8 cellular contexts compared by ENCODE assay signal in genomic region chr4:6658635-6659075, GRCh38. TPM values are rescaled to one million over a fixed set of nuclear protein-coding genes. Genes with fewer than 3 reads are reported as not detected.
A peak's percentile ranks its signal among the peaks of the same experiment; 100 is the strongest.
DNase-seq lines count a peak whose midpoint lies in the region; ATAC-seq and TF ChIP-seq lines count a peak whose summit lies in the region.

No MANE protein-coding gene starts in this region.

- WGBS in tibial nerve, 2 donors = 2 to 16% methylated on average over 26 to 49 of the region's 52 CpGs

- H3K9me3 Mint-ChIP-seq in natural killer cell treated with Interleukin-12 subunit alpha and Interleukin-12 subunit beta and Interleukin-15 and Interleukin-18, amount 100 ng/mL, for 72 hours = no peaks in the 10 kb centered on the region

- peak overlapping the region; percentile 52 for H3K4me3 Mint-ChIP-seq in natural killer cell treated with Interleukin-12 subunit alpha and Interleukin-12 subunit beta and Interleukin-15 and Interleukin-18, amount 100 ng/mL, for 72 hours

- H3K4me3 ChIP-seq in epithelial cell of proximal tubule (ENCODE audit: low read depth, low read length) = peak overlapping the region; percentile 44
- H3K4me3 ChIP-seq in tibial nerve = peak overlapping the region; percentile 31 to 55 (median 43)

- no peaks in the 10 kb centered on the region for H3K36me3 Mint-ChIP-seq in natural killer cell treated with Interleukin-12 subunit alpha and Interleukin-12 subunit beta and Interleukin-15 and Interleukin-18, amount 100 ng/mL, for 72 hours

- peaks cover 0 to 16% (median 5%) of the 10 kb centered on the region in 4 donors for H3K4me1 ChIP-seq in tibial nerve

- no peaks in the 10 kb centered on the region for H3K9me3 ChIP-seq in tibial nerve

- H3K27ac Mint-ChIP-seq in natural killer cell treated with Interleukin-12 subunit alpha and Interleukin-12 subunit beta and Interleukin-15 and Interleukin-18, amount 100 ng/mL, for 72 hours = no peak overlapping the region

- peaks cover 0 to 11% of the 10 kb centered on the region in 2 donors for H3K4me1 Mint-ChIP-seq in natural killer cell treated with Interleukin-12 subunit alpha and Interleukin-12 subunit beta and Interleukin-15 and Interleukin-18, amount 100 ng/mL, for 72 hours (ENCODE audit: low read depth in 2 of 2)

- H3K27me3 Mint-ChIP-seq in natural killer cell treated with Interleukin-12 subunit alpha and Interleukin-12 subunit beta and Interleukin-15 and Interleukin-18, amount 100 ng/mL, for 72 hours = peaks cover 17 to 20% of the 10 kb centered on the region in 2 donors

- TF ChIP-seq CTCF in epithelial cell of proximal tubule (conservative IDR thresholded peaks at IDR 0.05; ENCODE audit: low read depth, low read length) = no peak
- no peak for TF ChIP-seq CTCF in tibial nerve (IDR thresholded peaks at IDR 0.05)

- H3K27me3 ChIP-seq in tibial nerve = peaks cover 0 to 6% of the 10 kb centered on the region in 2 donors

- TF ChIP-seq POLR2A in tibial nerve (IDR thresholded peaks at IDR 0.05) = no peak

- DNase-seq in Daoy (ENCODE audit: low read depth) = peak; percentile 41
- peak; percentile 80 for DNase-seq in activated CD8-positive, alpha-beta memory T cell treated with anti-CD3 and anti-CD28 coated beads for 24 hours
- no peak for DNase-seq in epithelial cell of proximal tubule (ENCODE audit: low read depth)
- DNase-seq in natural killer cell treated with Interleukin-12 subunit alpha and Interleukin-12 subunit beta and Interleukin-15 and Interleukin-18, amount 100 ng/mL, for 72 hours (ENCODE audit: low spot score) = peak; percentile 84
- DNase-seq in tibial nerve (ENCODE audit: low spot score in 2 of 2) = no peak
- no peak for DNase-seq in SIG-M5 (lab: John Stamatoyannopoulos, UW)

- H3K27ac ChIP-seq in tibial nerve = peak overlapping the region in 3 of 4 donors; percentile 68 to 72 (median 72)

- peak; percentile 88 to 96 for ATAC-seq in natural killer cell treated with Interleukin-12 subunit alpha and Interleukin-12 subunit beta and Interleukin-15 and Interleukin-18, amount 100 ng/mL, for 72 hours
- ATAC-seq in HG02973 (IDR thresholded peaks at IDR 0.05; ENCODE audit: unreplicated experiment) = no peak
- no peak for ATAC-seq in HG03196 (IDR thresholded peaks at IDR 0.05; ENCODE audit: unreplicated experiment)

- no peak for TF ChIP-seq EP300 in tibial nerve (IDR thresholded peaks at IDR 0.05)

- H3K36me3 ChIP-seq in tibial nerve = no peaks in the 10 kb centered on the region

RNA-seq across cellular contexts. Expression of gene MRFAP1, which starts 18.2 kb away (rescaled TPM):
- total RNA-seq in Daoy (2014; rRNA removed; shearing (Covaris generic)) = 106 and 129 TPM in 2 replicates
- 266 and 330 TPM in 2 replicates for total RNA-seq in epithelial cell of proximal tubule
- total RNA-seq in natural killer cell treated with Interleukin-12 subunit alpha and Interleukin-12 subunit beta and Interleukin-15 and Interleukin-18, amount 100 ng/mL, for 72 hours = 100 to 1,000 TPM; 102 to 123 TPM
- total RNA-seq in tibial nerve = 100 to 1,000 TPM; 176 to 300 (median 202) TPM

RNA-seq across cellular contexts. Expression of gene S100P, which starts 35.0 kb away (rescaled TPM):
- total RNA-seq in Daoy (2014; rRNA removed; shearing (Covaris generic)) = not detected in 2 replicates
- total RNA-seq in epithelial cell of proximal tubule (0.14 and 92.5 TPM in 2 replicates), tibial nerve (not detected)
- 1 to 10 TPM; 4.5 to 5.1 TPM for total RNA-seq in natural killer cell treated with Interleukin-12 subunit alpha and Interleukin-12 subunit beta and Interleukin-15 and Interleukin-18, amount 100 ng/mL, for 72 hours

RNA-seq across cellular contexts. Expression of gene MRFAP1L1, which starts 51.0 kb away (rescaled TPM):
- total RNA-seq in Daoy (2014; rRNA removed; shearing (Covaris generic)) = 92.5 and 151 TPM in 2 replicates
- total RNA-seq in epithelial cell of proximal tubule (30.9 and 49.1 TPM in 2 replicates), tibial nerve (10 to 100 TPM; 51.6 to 76.6 (median 59.6) TPM)
- total RNA-seq in natural killer cell treated with Interleukin-12 subunit alpha and Interleukin-12 subunit beta and Interleukin-15 and Interleukin-18, amount 100 ng/mL, for 72 hours = 10 to 100 TPM; 44.0 to 55.1 TPM

RNA-seq across cellular contexts. Expression of gene BLOC1S4, which starts 57.3 kb away (rescaled TPM):
- total RNA-seq in Daoy (2014; rRNA removed; shearing (Covaris generic)) = 17.2 and 24.2 TPM in 2 replicates
- total RNA-seq in epithelial cell of proximal tubule (22.0 and 26.6 TPM in 2 replicates), tibial nerve (10 to 100 TPM; 18.0 to 32.8 (median 28.3) TPM)
- total RNA-seq in natural killer cell treated with Interleukin-12 subunit alpha and Interleukin-12 subunit beta and Interleukin-15 and Interleukin-18, amount 100 ng/mL, for 72 hours = 10 to 100 TPM; 15.9 to 16.7 TPM

Comparison
In these comparisons a context has a peak if more than half of its experiments do, and no peak if none do; other contexts are left out.
1. DNase-seq: peak in Daoy (single experiment), activated CD8-positive, alpha-beta memory T cell treated with anti-CD3 and anti-CD28 coated beads for 24 hours (single experiment) and natural killer cell treated with Interleukin-12 subunit alpha and Interleukin-12 subunit beta and Interleukin-15 and Interleukin-18, amount 100 ng/mL, for 72 hours (single experiment); none in epithelial cell of proximal tubule (single experiment), tibial nerve (0 of 2) and SIG-M5 (single experiment).
2. ATAC-seq: peak in natural killer cell treated with Interleukin-12 subunit alpha and Interleukin-12 subunit beta and Interleukin-15 and Interleukin-18, amount 100 ng/mL, for 72 hours (2 of 2); none in HG02973 (single experiment) and HG03196 (single experiment).